Comparison of ENCODE assay signal across 15 cellular contexts in genomic region chr20:42531675-42531985, GRCh38.
DNase-seq lines count a peak whose midpoint lies in the region; ATAC-seq, FAIRE-seq and TF ChIP-seq lines count a peak whose summit lies in the region.
"Had no signal": no experiment of that assay in that cellular context is flagged by ENCODE, and none has a peak within 500 bp of the region (broad histone marks: within the 10 kb centered on the region; RNA-seq: fewer than 3 reads in every experiment).

No MANE protein-coding gene starts in this region.

- no TSS peak for BruUV-seq in GM12878 (replicated peaks; lab: Mats Ljungman, UMichigan)

- TF ChIP-seq EP300 in GM12878 (IDR thresholded peaks at IDR 0.05; ENCODE audit: borderline replicate concordance in 1 of 2, control insufficient read depth in 1 of 2, low read depth in 2 of 2, low read length in 2 of 2) = no peak

- H3K4me3 ChIP-seq in GM12878 = no peak overlapping the region

- SMC1A ChIA-PET in GM12878 (lab: Charles Lee; ENCODE audit: uncharacterized antibody, unreplicated experiment) = no interaction called here

- TF ChIP-seq CTCF in GM12878 (IDR thresholded peaks at IDR 0.05 in 2 of 3, conservative IDR thresholded peaks at IDR 0.05 in 1 of 3; ENCODE audit: control insufficient read depth in 2 of 3, extremely low read depth in 1 of 3, insufficient read depth in 1 of 3, low read depth in 3 of 3, low read length in 3 of 3) = no peak

- CTCF ChIA-PET in GM12878 (lab: Yijun Ruan, JAX) = interaction anchor here (1.7 to 2.4 kb wide), 2 partner anchors 12 kb away, joined by 4 to 9 read pairs; no protein-coding TSS in a partner anchor

- H2AFZ ChIP-seq in GM12878 (ENCODE audit: control insufficient read depth, low read depth, low read length) = no peak overlapping the region

- ATAC-seq in HG03571 (IDR thresholded peaks at IDR 0.05; ENCODE audit: unreplicated experiment) = peak; percentile 55
- ATAC-seq in GM12878 = peak; percentile 58
- no peak for ATAC-seq in HG02973 (IDR thresholded peaks at IDR 0.05; ENCODE audit: unreplicated experiment)
- no peak for ATAC-seq in HG03520 (IDR thresholded peaks at IDR 0.05; ENCODE audit: unreplicated experiment)
- no peak for ATAC-seq in HG02798 (IDR thresholded peaks at IDR 0.05; ENCODE audit: poor library complexity, unreplicated experiment)
- ATAC-seq: Panc1, sciatic nerve had no signal

- no peaks in the 10 kb centered on the region; a peak in 1 of 4 replicates for H3K27me3 ChIP-seq in GM12878 (replicated peaks in 1 of 2; ENCODE audit: control insufficient read depth in 2 of 2, insufficient read depth in 2 of 2, low read length in 1 of 2)

- POLR2A ChIA-PET in GM12878 (lab: Charles Lee) = no interaction called here

- no peaks in the 10 kb centered on the region for H3K4me1 ChIP-seq in GM12878 (ENCODE audit: control insufficient read depth, insufficient read depth, low read length)

- TF ChIP-seq POLR2A in GM12878 (IDR thresholded peaks at IDR 0.05; ENCODE audit: low read depth, low read length) = no peak

- in situ Hi-C loops in GM12878 (cut with MboI) = loop anchor here (25.0 kb wide), 1 partner anchor 794 kb away; no protein-coding TSS in a partner anchor

- DNase-seq in Ammon's horn (ENCODE audit: low spot score) = peak; percentile 64
- peak; percentile 80 for DNase-seq in NCI-H510A treated with DMSO at 0.1 percent for 48 hours (lab: John Stamatoyannopoulos, UW)
- no peak for DNase-seq in GM12878 (ENCODE audit: low read depth, low spot score)
- no peak for DNase-seq in A172 (ENCODE audit: low spot score)
- DNase-seq: activated B cell treated with CpG ODN at 0.5 μM for 24 hours; activated naive CD4-positive, alpha-beta T cell; H7 had no signal

- H3K9ac ChIP-seq in GM12878 (ENCODE audit: control insufficient read depth, insufficient read depth, low read length) = no peak overlapping the region

- H3K4me2 ChIP-seq in GM12878 (ENCODE audit: control insufficient read depth, insufficient read depth) = no peak overlapping the region

- no peaks in the 10 kb centered on the region for H3K79me2 ChIP-seq in GM12878 (ENCODE audit: control insufficient read depth, insufficient read depth, low read length)

- H3K36me3 ChIP-seq in GM12878 (ENCODE audit: control insufficient read depth in 2 of 2, insufficient read depth in 2 of 2, low read length in 1 of 2) = no peaks in the 10 kb centered on the region

- no peak for FAIRE-seq in GM12878 (lab: Jason Lieb, UNC)
- FAIRE-seq: endometrium, HTR-8/SVneo had no signal

- no peaks in the 10 kb centered on the region for H3K9me3 ChIP-seq in GM12878 (replicated peaks; ENCODE audit: control insufficient read depth, insufficient read depth, low read length)

- intact Hi-C loops in GM12878 (cut with micrococcal nuclease; ENCODE audit: unreplicated experiment) = loop anchor here (1.0 to 10.0 kb wide), 3 partner anchors 327 to 797 kb away; no protein-coding TSS in a partner anchor

- H4K20me1 ChIP-seq in GM12878 (ENCODE audit: control insufficient read depth, insufficient read depth) = no peaks in the 10 kb centered on the region

- RAD21 ChIA-PET in GM12878 (lab: Charles Lee; ENCODE audit: unreplicated experiment) = interaction anchor here (1.8 kb wide), 1 partner anchor 140 kb away, joined by 4 read pairs; no protein-coding TSS in a partner anchor

- WGBS in GM12878 (ENCODE audit: insufficient coverage, insufficient replicate concordance, low lambda C conversion rate, missing lambda C conversion rate) = 1% methylated on average over 4 of the region's 4 CpGs

- no peak overlapping the region for H3K27ac ChIP-seq in GM12878 (ENCODE audit: control insufficient read depth, insufficient read depth)

- no peak for TF ChIP-seq RAD21 in GM12878 (IDR thresholded peaks at IDR 0.05; ENCODE audit: insufficient read depth, low read depth, low read length)

TF ChIP-seq in GM12878, 131 proteins besides CTCF, POLR2A, EP300 and RAD21:
- no peak for TF ChIP-seq CEBPB (IDR thresholded peaks at IDR 0.05; ENCODE audit: borderline replicate concordance in 1 of 2, low read depth in 2 of 2, low read length in 2 of 2)
- TF ChIP-seq MTA3 (IDR thresholded peaks at IDR 0.05; ENCODE audit: borderline replicate concordance, low read length) = no peak
- 0 out of 2 replicates have a peak, but pooled peaks have one; percentile 26 for TF ChIP-seq RUNX3 (IDR thresholded peaks at IDR 0.05; ENCODE audit: low read length)

Comparison
In these comparisons a context has a peak if more than half of its experiments do, and no peak if none do; other contexts are left out.
1. DNase-seq: peak in Ammon's horn (single experiment) and NCI-H510A treated with DMSO at 0.1 percent for 48 hours (single experiment); none in GM12878 (single experiment) and A172 (single experiment).
2. ATAC-seq: peak in HG03571 (single experiment) and GM12878 (single experiment); none in HG02973 (single experiment), HG03520 (single experiment) and HG02798 (single experiment).